ENCODE assay signal across 22 cellular contexts in genomic region chr4:16938641-16939040, GRCh38. TPM values are rescaled to one million over a fixed set of nuclear protein-coding genes. Genes with fewer than 3 reads are reported as not detected.
"Had no signal": no experiment of that assay in that cellular context is flagged by ENCODE, and none has a peak within 500 bp of the region (broad histone marks: within the 10 kb centered on the region; RNA-seq: fewer than 3 reads in every experiment).

No MANE protein-coding gene starts in this region.

- H3K27ac ChIP-seq: heart right ventricle, hepatocyte, left ventricle myocardium inferior, neural progenitor cell, ovary, skin epidermis, stomach, testis, thyroid gland, transverse colon, upper lobe of right lung had no signal

- H3K4me3 ChIP-seq: heart right ventricle, hepatocyte, left ventricle myocardium inferior, lung, neural progenitor cell, ovary, skin epidermis, stomach, testis, thyroid gland, transverse colon, upper lobe of right lung had no signal

- H3K9me3 ChIP-seq: left ventricle myocardium inferior, ovary, stomach, testis, thyroid gland, transverse colon, upper lobe of right lung had no signal

- H3K27me3 Mint-ChIP-seq: stimulated activated naive B cell treated with anti-CD40 and anti-IgM and Interleukin-4, amounts not matched to agents 10 μg/mL and 1 μg/mL and 100 μg/mL, for 72 hours had no signal

- H3K9ac ChIP-seq: neural progenitor cell had no signal

- H3K4me1 ChIP-seq: heart right ventricle, left ventricle myocardium inferior, neural progenitor cell, stomach, testis, thyroid gland, transverse colon, upper lobe of right lung had no signal

- H3K4me2 ChIP-seq: hepatocyte, neural progenitor cell had no signal

- H3K4me1 Mint-ChIP-seq: naive thymus-derived CD8-positive, alpha-beta T cell; nephron; neural progenitor cell; stimulated activated naive B cell treated with anti-CD40 and anti-IgM and Interleukin-4, amounts not matched to agents 10 μg/mL and 1 μg/mL and 100 μg/mL, for 72 hours had no signal

- ATAC-seq: heart right ventricle; naive thymus-derived CD8-positive, alpha-beta T cell; right cardiac atrium; sciatic nerve; stimulated activated naive B cell treated with anti-CD40 and anti-IgM and Interleukin-4, amounts not matched to agents 10 μg/mL and 1 μg/mL and 100 μg/mL, for 72 hours; stimulated activated naive CD8-positive, alpha-beta T cell treated with anti-CD3 and anti-CD28 coated beads, Interleukin-15, Interleukin-2, amounts not matched to agents 100 U/mL and 50 U/mL, for 24 hours; upper lobe of right lung had no signal

- H3K36me3 Mint-ChIP-seq: naive thymus-derived CD8-positive, alpha-beta T cell; neural progenitor cell; stimulated activated naive B cell treated with anti-CD40 and anti-IgM and Interleukin-4, amounts not matched to agents 10 μg/mL and 1 μg/mL and 100 μg/mL, for 72 hours had no signal

- DNase-seq: heart right ventricle; islet precursor cell; left ventricle myocardium inferior; midbrain; naive thymus-derived CD8-positive, alpha-beta T cell; ovary; right cardiac atrium; stimulated activated CD4-positive, alpha-beta T cell treated with anti-CD3 and anti-CD28 coated beads, Interleukin-4, amount 100 ng/mL, for 24 hours; stimulated activated naive B cell treated with anti-CD40 and anti-IgM and Interleukin-4, amounts not matched to agents 10 μg/mL and 1 μg/mL and 100 μg/mL, for 72 hours; stimulated activated naive CD8-positive, alpha-beta T cell treated with anti-CD3 and anti-CD28 coated beads, Interleukin-15, Interleukin-2, amounts not matched to agents 100 U/mL and 50 U/mL, for 24 hours; stomach; testis; thyroid gland; transverse colon; upper lobe of right lung had no signal

- H3K27me3 ChIP-seq: heart right ventricle, hepatocyte, neural progenitor cell, ovary, stomach, testis, thyroid gland, transverse colon, upper lobe of right lung had no signal

- H2AFZ ChIP-seq: hepatocyte, neural progenitor cell had no signal

- H3K27ac Mint-ChIP-seq: naive thymus-derived CD8-positive, alpha-beta T cell; nephron; neural progenitor cell; progenitor cell of endocrine pancreas; stimulated activated naive B cell treated with anti-CD40 and anti-IgM and Interleukin-4, amounts not matched to agents 10 μg/mL and 1 μg/mL and 100 μg/mL, for 72 hours had no signal

- H3K4me3 Mint-ChIP-seq: naive thymus-derived CD8-positive, alpha-beta T cell; nephron; neural progenitor cell; stimulated activated naive B cell treated with anti-CD40 and anti-IgM and Interleukin-4, amounts not matched to agents 10 μg/mL and 1 μg/mL and 100 μg/mL, for 72 hours had no signal

- H3K79me2 ChIP-seq: hepatocyte had no signal

- H3K36me3 ChIP-seq: heart right ventricle, left ventricle myocardium inferior, neural progenitor cell, ovary, stomach, thyroid gland, transverse colon, upper lobe of right lung had no signal

RNA-seq across cellular contexts. Expression of gene LDB2, which starts 40.2 kb away (rescaled TPM):
- total RNA-seq: naive thymus-derived CD8-positive, alpha-beta T cell; progenitor cell of endocrine pancreas had no signal
